In genomic region chr15:92124669-92125068, GRCh38 we compare ENCODE assay signal across 24 cellular contexts.
"Had no signal": no experiment of that assay in that cellular context is flagged by ENCODE, and none has a peak within 500 bp of the region (broad histone marks: within the 10 kb centered on the region; RNA-seq: fewer than 3 reads in every experiment).

No MANE protein-coding gene starts in this region.

- H3K4me3 ChIP-seq: cardiac muscle cell, left lung, lung, mucosa of descending colon, pancreas, psoas muscle, stomach, suprapubic skin, tibial nerve had no signal

- H3K4me1 Mint-ChIP-seq: stimulated activated naive B cell treated with anti-CD40 and anti-IgM and Interleukin-4, amounts not matched to agents 10 μg/mL and 1 μg/mL and 100 μg/mL, for 72 hours had no signal

- H3K27ac ChIP-seq: cardiac muscle cell, left lung, neutrophil, pancreas, psoas muscle, stomach, suprapubic skin had no signal

- H3K36me3 ChIP-seq: pancreas had no signal

- H3K4me3 Mint-ChIP-seq: activated naive CD8-positive, alpha-beta T cell; brain; nephron; stimulated activated naive B cell treated with anti-CD40 and anti-IgM and Interleukin-4, amounts not matched to agents 10 μg/mL and 1 μg/mL and 100 μg/mL, for 72 hours; T-helper 2 cell treated with Interferon-gamma antibody and Interleukin-4, amounts not matched to agents 5 μg/mL and 100 μg/mL, for 36 hours had no signal

- H3K4me1 ChIP-seq: left lung, pancreas, psoas muscle, stomach, suprapubic skin had no signal

- H3K9me3 Mint-ChIP-seq: T-helper 2 cell treated with Interferon-gamma antibody and Interleukin-4, amounts not matched to agents 5 μg/mL and 100 μg/mL, for 36 hours had no signal

- H3K27ac Mint-ChIP-seq: activated naive CD8-positive, alpha-beta T cell; nephron; stimulated activated naive B cell treated with anti-CD40 and anti-IgM and Interleukin-4, amounts not matched to agents 10 μg/mL and 1 μg/mL and 100 μg/mL, for 72 hours; T-helper 2 cell treated with Interferon-gamma antibody and Interleukin-4, amounts not matched to agents 5 μg/mL and 100 μg/mL, for 36 hours had no signal

- DNase-seq: activated CD4-positive, alpha-beta T cell treated with anti-CD3 and anti-CD28 coated beads for 48 hours; activated CD4-positive, alpha-beta T cell treated with anti-CD3 and anti-CD28 coated beads, Interleukin-2, amount 50 U/mL, for 48 hours; activated CD8-positive, alpha-beta memory T cell treated with anti-CD3 and anti-CD28 coated beads for 24 hours; activated effector memory CD4-positive, alpha-beta T cell treated with Interleukin-2 at 50 U/mL for 16 hours; activated naive CD4-positive, alpha-beta T cell treated with Interleukin-2 at 50 U/mL for 16 hours; aorta; left lung; mucosa of descending colon; pancreas; psoas muscle; stimulated activated CD4-positive, alpha-beta T cell treated with anti-CD3 and anti-CD28 coated beads, Interleukin-15, amount 100 ng/mL, for 24 hours; stimulated activated CD4-positive, alpha-beta T cell treated with anti-CD3 and anti-CD28 coated beads, Interleukin-2, amount 100 ng/mL, for 24 hours; stimulated activated naive B cell treated with anti-CD40 and anti-IgM and Interleukin-4, amounts not matched to agents 10 μg/mL and 1 μg/mL and 100 μg/mL, for 72 hours; stomach; T-helper 1 cell had no signal

- H3K27me3 Mint-ChIP-seq: activated naive CD8-positive, alpha-beta T cell; stimulated activated naive B cell treated with anti-CD40 and anti-IgM and Interleukin-4, amounts not matched to agents 10 μg/mL and 1 μg/mL and 100 μg/mL, for 72 hours had no signal

- H3K27me3 ChIP-seq: cardiac muscle cell, left lung, neutrophil, pancreas, stomach, suprapubic skin, tibial nerve had no signal

- ATAC-seq: left lung; mucosa of descending colon; pancreas; psoas muscle; stimulated activated naive B cell treated with anti-CD40 and anti-IgM and Interleukin-4, amounts not matched to agents 10 μg/mL and 1 μg/mL and 100 μg/mL, for 72 hours had no signal
